9 cellular contexts compared by ENCODE assay signal in genomic region chr3:188914556-188914955, GRCh38.
DNase-seq lines count a peak whose midpoint lies in the region; ATAC-seq and TF ChIP-seq lines count a peak whose summit lies in the region.
"Had no signal": no experiment of that assay in that cellular context is flagged by ENCODE, and none has a peak within 500 bp of the region (broad histone marks: within the 10 kb centered on the region; RNA-seq: fewer than 3 reads in every experiment).

No MANE protein-coding gene starts in this region.

- in situ Hi-C loops in GM13977 (cut with MboI; ENCODE audit: low pct_unique_long_range_greater_than_20kb, low sequenced_read_pairs, unreplicated experiment), result no loop called here

- TF ChIP-seq CTCF in chondrocyte (IDR thresholded peaks at IDR 0.05) (no peak), GM13977 (IDR thresholded peaks at IDR 0.05; ENCODE audit: extremely low read depth, insufficient read depth, missing control alignments) (no peak)

- CTCF ChIA-PET in activated CD8-positive, alpha-beta memory T cell treated with anti-CD3 and anti-CD28 coated beads, Interleukin-2, amount 10 ng/mL, durations not matched to agents 7 days and 5 days (lab: Charles Lee), result interaction anchor here (2.2 to 7.4 kb wide), 3 partner anchors 41 to 1175 kb away, joined by 7 to 60 read pairs (median 8); no protein-coding TSS in a partner anchor

- no peaks in the 10 kb centered on the region for H3K9me3 Mint-ChIP-seq in activated CD8-positive, alpha-beta memory T cell treated with anti-CD3 and anti-CD28 coated beads, Interleukin-2, amount 10 ng/mL, durations not matched to agents 7 days and 5 days (ENCODE audit: low read depth)
- H3K9me3 Mint-ChIP-seq in chondrocyte (ENCODE audit: low read depth), result no peaks in the 10 kb centered on the region
- no peaks in the 10 kb centered on the region for H3K9me3 Mint-ChIP-seq in stimulated activated naive CD8-positive, alpha-beta T cell treated with anti-CD3 and anti-CD28 coated beads, Interleukin-15, amount 100 ng/mL, for 72 hours

- ATAC-seq in activated CD8-positive, alpha-beta memory T cell treated with anti-CD3 and anti-CD28 coated beads, Interleukin-2, amount 10 ng/mL, durations not matched to agents 7 days and 5 days, result peak; percentile 70
- ATAC-seq in stimulated activated naive CD8-positive, alpha-beta T cell treated with anti-CD3 and anti-CD28 coated beads, Interleukin-15, amount 100 ng/mL, for 72 hours, result peak; percentile 82

- H3K27me3 Mint-ChIP-seq in activated CD8-positive, alpha-beta memory T cell treated with anti-CD3 and anti-CD28 coated beads, Interleukin-2, amount 10 ng/mL, durations not matched to agents 7 days and 5 days, result peaks cover 2% of the 10 kb centered on the region
- H3K27me3 Mint-ChIP-seq in chondrocyte (ENCODE audit: low read depth), result no peaks in the 10 kb centered on the region
- H3K27me3 Mint-ChIP-seq in stimulated activated naive CD8-positive, alpha-beta T cell treated with anti-CD3 and anti-CD28 coated beads, Interleukin-15, amount 100 ng/mL, for 72 hours, result no peaks in the 10 kb centered on the region

- peak overlapping the region; percentile 48 for H3K27ac Mint-ChIP-seq in activated CD8-positive, alpha-beta memory T cell treated with anti-CD3 and anti-CD28 coated beads, Interleukin-2, amount 10 ng/mL, durations not matched to agents 7 days and 5 days
- H3K27ac Mint-ChIP-seq in chondrocyte (ENCODE audit: unreplicated experiment), result peak overlapping the region; percentile 78
- H3K27ac Mint-ChIP-seq in stimulated activated naive CD8-positive, alpha-beta T cell treated with anti-CD3 and anti-CD28 coated beads, Interleukin-15, amount 100 ng/mL, for 72 hours, result peak overlapping the region; percentile 93 to 96

- peaks cover 43% of the 10 kb centered on the region for H3K4me1 Mint-ChIP-seq in activated CD8-positive, alpha-beta memory T cell treated with anti-CD3 and anti-CD28 coated beads, Interleukin-2, amount 10 ng/mL, durations not matched to agents 7 days and 5 days
- H3K4me1 Mint-ChIP-seq in chondrocyte (ENCODE audit: low read depth), result peaks cover 24% of the 10 kb centered on the region
- H3K4me1 Mint-ChIP-seq in stimulated activated naive CD8-positive, alpha-beta T cell treated with anti-CD3 and anti-CD28 coated beads, Interleukin-15, amount 100 ng/mL, for 72 hours, result peaks cover 68% of the 10 kb centered on the region

- no peak for DNase-seq in activated CD8-positive, alpha-beta memory T cell treated with anti-CD3 and anti-CD28 coated beads, Interleukin-2, amount 10 ng/mL, durations not matched to agents 7 days and 5 days
- no peak for DNase-seq in activated CD8-positive, alpha-beta memory T cell treated with anti-CD3 and anti-CD28 coated beads, Interleukin-2, amount 50 U/mL, for 4 hours
- DNase-seq in M059J (ENCODE audit: low read depth), result peak; percentile 57
- DNase-seq in chondrocyte (ENCODE audit: low spot score), result no peak
- DNase-seq in stimulated activated naive CD8-positive, alpha-beta T cell treated with anti-CD3 and anti-CD28 coated beads, Interleukin-15, amount 100 ng/mL, for 72 hours, result peak; percentile 15 to 18
- DNase-seq in NCI-H2171 (lab: John Stamatoyannopoulos, UW), result no peak
- no peak for DNase-seq in GM13977 (ENCODE audit: low spot score)
- no peak for DNase-seq in superior temporal gyrus (ENCODE audit: extremely low spot score)
- DNase-seq: SHP77 had no signal

- peaks cover 11% of the 10 kb centered on the region for H3K36me3 Mint-ChIP-seq in activated CD8-positive, alpha-beta memory T cell treated with anti-CD3 and anti-CD28 coated beads, Interleukin-2, amount 10 ng/mL, durations not matched to agents 7 days and 5 days
- peaks cover 11% of the 10 kb centered on the region for H3K36me3 Mint-ChIP-seq in chondrocyte (ENCODE audit: low read depth)

- H3K4me3 Mint-ChIP-seq in activated CD8-positive, alpha-beta memory T cell treated with anti-CD3 and anti-CD28 coated beads, Interleukin-2, amount 10 ng/mL, durations not matched to agents 7 days and 5 days, result no peak overlapping the region
- no peak overlapping the region for H3K4me3 Mint-ChIP-seq in chondrocyte (ENCODE audit: unreplicated experiment)
- peak overlapping the region; percentile 43 to 45 for H3K4me3 Mint-ChIP-seq in stimulated activated naive CD8-positive, alpha-beta T cell treated with anti-CD3 and anti-CD28 coated beads, Interleukin-15, amount 100 ng/mL, for 72 hours

Comparison
In these comparisons a context has a peak if more than half of its experiments do, and no peak if none do; other contexts are left out.
1. DNase-seq: peak in M059J (single experiment) and stimulated activated naive CD8-positive, alpha-beta T cell treated with anti-CD3 and anti-CD28 coated beads, Interleukin-15, amount 100 ng/mL, for 72 hours (2 of 2); none in activated CD8-positive, alpha-beta memory T cell treated with anti-CD3 and anti-CD28 coated beads, Interleukin-2, amount 10 ng/mL, durations not matched to agents 7 days and 5 days (single experiment), activated CD8-positive, alpha-beta memory T cell treated with anti-CD3 and anti-CD28 coated beads, Interleukin-2, amount 50 U/mL, for 4 hours (single experiment), chondrocyte (single experiment), NCI-H2171 (single experiment), GM13977 (single experiment) and superior temporal gyrus (single experiment).
2. H3K4me3 Mint-ChIP-seq: peak in stimulated activated naive CD8-positive, alpha-beta T cell treated with anti-CD3 and anti-CD28 coated beads, Interleukin-15, amount 100 ng/mL, for 72 hours (2 of 2); none in activated CD8-positive, alpha-beta memory T cell treated with anti-CD3 and anti-CD28 coated beads, Interleukin-2, amount 10 ng/mL, durations not matched to agents 7 days and 5 days (single experiment) and chondrocyte (single experiment).
3. Peak in every context shown above with its lines, with median percentiles within 50 percentile points of each other: H3K27ac Mint-ChIP-seq.